8 cellular contexts compared by ENCODE assay signal in the genomic region with DNA sequence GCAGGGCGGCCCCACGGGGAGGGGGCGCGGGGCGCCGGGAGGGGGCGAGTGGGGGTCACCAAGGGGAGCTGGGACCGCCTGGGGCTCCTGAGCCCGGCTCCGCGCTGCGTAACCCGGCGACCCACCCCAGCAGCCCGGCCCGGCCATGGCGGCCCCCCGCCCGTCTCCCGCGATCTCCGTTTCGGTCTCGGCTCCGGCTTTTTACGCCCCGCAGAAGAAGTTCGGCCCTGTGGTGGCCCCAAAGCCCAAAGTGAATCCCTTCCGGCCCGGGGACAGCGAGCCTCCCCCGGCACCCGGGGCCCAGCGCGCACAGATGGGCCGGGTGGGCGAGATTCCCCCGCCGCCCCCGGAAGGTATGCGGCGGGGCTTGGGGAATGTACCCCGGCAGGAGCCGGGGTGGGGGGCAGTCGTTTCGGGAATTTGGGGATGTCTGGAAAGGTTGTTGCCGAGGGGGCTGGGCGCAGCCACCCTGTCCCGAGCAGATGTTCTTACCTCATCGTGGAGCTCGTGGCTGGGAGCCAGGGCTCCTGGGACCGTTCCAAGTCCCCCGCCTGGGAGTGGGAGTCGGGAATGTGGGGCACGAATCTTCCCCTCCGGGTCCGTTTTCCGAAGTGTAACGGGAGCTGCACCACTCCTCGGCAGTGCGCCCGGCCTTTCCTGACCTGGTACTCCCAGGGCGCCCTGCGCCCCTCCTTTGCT. TPM values are rescaled to one million over a fixed set of nuclear protein-coding genes. Genes with fewer than 3 reads are reported as not detected.
DNase-seq lines count a peak whose midpoint lies in the region; ATAC-seq, FAIRE-seq and TF ChIP-seq lines count a peak whose summit lies in the region.

No MANE protein-coding gene starts in this region.

- FAIRE-seq in endothelial cell of umbilical vein (lab: Jason Lieb, UNC): no peak

- no peaks in the 10 kb centered on the region for H3K9me3 ChIP-seq in SJCRH30 (replicated peaks)
- H3K9me3 ChIP-seq in endothelial cell of umbilical vein (replicated peaks; ENCODE audit: control insufficient read depth, insufficient read depth, low read length): no peaks in the 10 kb centered on the region
- no peaks in the 10 kb centered on the region for H3K9me3 ChIP-seq in upper lobe of right lung

- no peaks in the 10 kb centered on the region for H3K9me1 ChIP-seq in endothelial cell of umbilical vein (replicated peaks; ENCODE audit: control insufficient read depth, extremely low read depth, insufficient read depth, low read length)

- H4K20me1 ChIP-seq in endothelial cell of umbilical vein (replicated peaks; ENCODE audit: control insufficient read depth, extremely low read depth, insufficient read depth, low read length): no peaks in the 10 kb centered on the region

- no TSS peak for BruUV-seq in endothelial cell of umbilical vein (replicated peaks; lab: Mats Ljungman, UMichigan)

- H2AFZ ChIP-seq in endothelial cell of umbilical vein (ENCODE audit: low read depth, low read length): no peak overlapping the region

- CTCF ChIA-PET in endothelial cell of umbilical vein (lab: Charles Lee): interaction anchor here (0.6 to 1.6 kb wide), 7 partner anchors 10 to 110 kb away, joined by 3 to 10 read pairs (median 4); no protein-coding TSS in a partner anchor

- H3K27me3 ChIP-seq in SJCRH30 (no peaks in the 10 kb centered on the region), endothelial cell of umbilical vein (ENCODE audit: control insufficient read depth in 2 of 2, insufficient read depth in 2 of 2, low read length in 2 of 2) (no peaks in the 10 kb centered on the region), upper lobe of right lung (no peaks in the 10 kb centered on the region)

- H3K36me3 ChIP-seq in SJCRH30 (peaks cover 7% of the 10 kb centered on the region), endothelial cell of umbilical vein (ENCODE audit: control insufficient read depth in 2 of 2, extremely low read depth in 1 of 2, insufficient read depth in 2 of 2, low read length in 2 of 2) (peaks cover 3 to 5% of the 10 kb centered on the region in 2 experiments), upper lobe of right lung (peaks cover 17% of the 10 kb centered on the region)

- no peak for TF ChIP-seq POLR2A in endothelial cell of umbilical vein (IDR thresholded peaks at IDR 0.05; ENCODE audit: low read depth, low read length)

- peak overlapping the region; percentile 96 for H3K9ac ChIP-seq in endothelial cell of umbilical vein (replicated peaks; ENCODE audit: extremely low read depth, insufficient read depth, low read length)

- POLR2A ChIA-PET in endothelial cell of umbilical vein (lab: Charles Lee): interaction anchor here (0.6 to 2.0 kb wide), 5 partner anchors 10 to 94 kb away, joined by 3 to 17 read pairs (median 4); partner anchors contain the start of gene CASP2

- intact Hi-C loops in endothelial cell of umbilical vein (cut with micrococcal nuclease) (loop anchor here (5.0 kb wide), 1 partner anchor 116 kb away; no protein-coding TSS in a partner anchor), upper lobe of right lung (cut with DNase I) (no loop called here)

- DNase-seq in AG08396 (ENCODE audit: low spot score): peak; percentile 79
- peak; percentile 87 to 90 for DNase-seq in SJCRH30
- peak; percentile 68 for DNase-seq in endothelial cell of umbilical vein (ENCODE audit: low read depth, low spot score)
- DNase-seq in mucosa of gallbladder (ENCODE audit: low spot score): peak; percentile 72
- peak; percentile 83 for DNase-seq in upper lobe of right lung
- DNase-seq in inferior parietal cortex (ENCODE audit: extremely low spot score): no peak

- dilution Hi-C loops in endothelial cell of umbilical vein (cut with MboI; ENCODE audit: extremely low pct_ligation_motif_present, low sequenced_read_pairs): loop anchor here (25.0 kb wide), 1 partner anchor 131 kb away; no protein-coding TSS in a partner anchor

- peaks cover 29% of the 10 kb centered on the region for H3K4me1 ChIP-seq in SJCRH30
- H3K4me1 ChIP-seq in endothelial cell of umbilical vein (ENCODE audit: control insufficient read depth, extremely low read depth, insufficient read depth, low read length): peaks cover 48% of the 10 kb centered on the region
- peaks cover 55% of the 10 kb centered on the region for H3K4me1 ChIP-seq in upper lobe of right lung

- ATAC-seq in GM18861 (IDR thresholded peaks at IDR 0.05; ENCODE audit: unreplicated experiment) (peak; percentile 2), HG03095 (IDR thresholded peaks at IDR 0.05; ENCODE audit: unreplicated experiment) (peak; percentile 14), upper lobe of right lung (no peak)

- peaks cover 70% of the 10 kb centered on the region for H3K79me2 ChIP-seq in endothelial cell of umbilical vein (ENCODE audit: control insufficient read depth, insufficient read depth, low read length)

- H3K4me2 ChIP-seq in endothelial cell of umbilical vein (ENCODE audit: insufficient read depth, low read length): peak overlapping the region; percentile 74

- peak overlapping the region; percentile 89 for H3K27ac ChIP-seq in SJCRH30
- H3K27ac ChIP-seq in endothelial cell of umbilical vein (ENCODE audit: insufficient read depth, low read depth, low read length): peak overlapping the region; percentile 90
- H3K27ac ChIP-seq in upper lobe of right lung: peak overlapping the region; percentile 99

- H3K4me3 ChIP-seq in SJCRH30: peak overlapping the region; percentile 98
- H3K4me3 ChIP-seq in endothelial cell of umbilical vein (replicated peaks in 1 of 3; ENCODE audit: insufficient read depth in 1 of 3, low read depth in 1 of 3, low read length in 3 of 3): peak overlapping the region; percentile 76 to 94 (median 88)
- H3K4me3 ChIP-seq in upper lobe of right lung: peak overlapping the region; percentile 98

- TF ChIP-seq CTCF in endothelial cell of umbilical vein (IDR thresholded peaks at IDR 0.05; ENCODE audit: extremely low read depth in 1 of 2, insufficient read depth in 1 of 2, low read depth in 1 of 2, low read length in 2 of 2) (no peak), upper lobe of right lung (IDR thresholded peaks at IDR 0.05) (no peak)

TF ChIP-seq in endothelial cell of umbilical vein, 7 proteins besides CTCF, POLR2A, EP300 and RAD21:
- TF ChIP-seq POLR2AphosphoS5 (IDR thresholded peaks at IDR 0.05; ENCODE audit: insufficient read depth, low read depth, low read length): peak; percentile 43
- TF ChIP-seq JUN (IDR thresholded peaks at IDR 0.05; ENCODE audit: borderline replicate concordance, insufficient read depth, insufficient read length, low read depth): no peak
- TF ChIP-seq EZH2 (IDR thresholded peaks at IDR 0.05; ENCODE audit: borderline replicate concordance, low read depth, low read length, severe bottlenecking): no peak
- TF ChIP-seq FOS (IDR thresholded peaks at IDR 0.05; ENCODE audit: borderline replicate concordance, insufficient read depth, low read length): no peak

RNA-seq across cellular contexts. Expression of gene ZYX, which starts 0.4 kb away (rescaled TPM):
- total RNA-seq in SJCRH30 (2014; rRNA removed; shearing (Covaris generic)): 34.6 and 35.9 TPM in 2 replicates
- 533 and 545 TPM in 2 replicates for total RNA-seq in endothelial cell of umbilical vein
- polyA plus RNA-seq in endothelial cell of umbilical vein: 196 TPM in 2 replicates
- 195 and 222 TPM in 2 replicates for polyA plus RNA-seq in endothelial cell of umbilical vein (2011; cell fraction: cytosol; rRNA removed)
- polyA plus RNA-seq in endothelial cell of umbilical vein (2011; cell fraction: nucleus; rRNA removed): 305 and 333 TPM in 2 replicates
- 533 and 564 TPM in 2 replicates for polyA plus RNA-seq in endothelial cell of umbilical vein (2012)
- 116 and 124 TPM in 2 replicates for polyA minus RNA-seq in endothelial cell of umbilical vein
- 57.7 TPM for polyA minus RNA-seq in endothelial cell of umbilical vein (2011; cell fraction: cytosol; rRNA and poly(A)+ RNA removed)
- 105 and 154 TPM in 2 replicates for polyA minus RNA-seq in endothelial cell of umbilical vein (2011; cell fraction: nucleus; rRNA and poly(A)+ RNA removed)
- 276 TPM for total RNA-seq in mucosa of gallbladder
- 263 TPM for total RNA-seq in upper lobe of right lung

RNA-seq across cellular contexts. Expression of gene FAM131B, which starts 19.1 kb away (rescaled TPM):
- 0.15 and 0.22 TPM in 2 replicates for total RNA-seq in SJCRH30 (2014; rRNA removed; shearing (Covaris generic))
- total RNA-seq in endothelial cell of umbilical vein (1.4 and 1.6 TPM in 2 replicates), mucosa of gallbladder (6.6 TPM), upper lobe of right lung (0.90 TPM)
- polyA plus RNA-seq in endothelial cell of umbilical vein: 1.6 and 1.8 TPM in 2 replicates
- polyA plus RNA-seq in endothelial cell of umbilical vein (2011; cell fraction: cytosol; rRNA removed): 1.7 TPM in 2 replicates
- 1.8 and 2.2 TPM in 2 replicates for polyA plus RNA-seq in endothelial cell of umbilical vein (2011; cell fraction: nucleus; rRNA removed)
- 1.6 and 2.2 TPM in 2 replicates for polyA plus RNA-seq in endothelial cell of umbilical vein (2012)
- polyA minus RNA-seq in endothelial cell of umbilical vein: 4.4 and 5.9 TPM in 2 replicates
- polyA minus RNA-seq in endothelial cell of umbilical vein (2011; cell fraction: cytosol; rRNA and poly(A)+ RNA removed): not detected
- polyA minus RNA-seq in endothelial cell of umbilical vein (2011; cell fraction: nucleus; rRNA and poly(A)+ RNA removed): 0.77 and 0.82 TPM in 2 replicates

RNA-seq across cellular contexts. Expression of gene EPHA1, which starts 27.1 kb away (rescaled TPM):
- total RNA-seq in SJCRH30 (2014; rRNA removed; shearing (Covaris generic)): 0.32 and 1.0 TPM in 2 replicates
- total RNA-seq in endothelial cell of umbilical vein (not detected in 2 replicates), mucosa of gallbladder (38.0 TPM), upper lobe of right lung (13.9 TPM)
- 0.06 and 0.07 TPM in 2 replicates for polyA plus RNA-seq in endothelial cell of umbilical vein
- polyA plus RNA-seq in endothelial cell of umbilical vein (2011; cell fraction: cytosol; rRNA removed): 0.01 TPM in 1 of 2 replicates, not detected in the other
- 0.03 and 0.50 TPM in 2 replicates for polyA plus RNA-seq in endothelial cell of umbilical vein (2011; cell fraction: nucleus; rRNA removed)
- polyA plus RNA-seq in endothelial cell of umbilical vein (2012): 4.1 and 5.5 TPM in 2 replicates
- not detected in 2 replicates for polyA minus RNA-seq in endothelial cell of umbilical vein
- not detected for polyA minus RNA-seq in endothelial cell of umbilical vein (2011; cell fraction: cytosol; rRNA and poly(A)+ RNA removed)
- polyA minus RNA-seq in endothelial cell of umbilical vein (2011; cell fraction: nucleus; rRNA and poly(A)+ RNA removed): not detected in 2 replicates
